Comparison of ENCODE assay signal across 1 cellular context in the genomic region with DNA sequence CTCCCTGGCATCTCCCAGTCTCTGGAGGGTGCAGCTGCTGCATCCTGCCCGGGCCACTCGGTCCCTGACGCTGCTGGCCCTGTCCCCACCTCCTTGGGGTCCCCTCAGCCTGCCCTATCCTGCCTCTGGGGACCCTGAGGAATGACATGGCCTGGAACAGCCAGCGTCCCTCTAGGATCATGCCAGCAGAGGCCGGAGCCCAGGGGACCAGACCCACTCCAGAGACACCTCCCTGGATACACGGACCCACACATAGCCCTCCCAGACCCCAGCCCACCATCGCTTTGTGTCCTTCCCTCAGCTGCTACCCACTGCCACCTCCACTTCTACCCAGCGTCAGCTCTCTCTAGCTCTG.
TF ChIP-seq lines count a peak whose summit lies in the region.

No MANE protein-coding gene starts in this region.

TF ChIP-seq in IMR-90, 13 proteins besides CTCF, POLR2A, EP300 and RAD21 (continued from another document):
- TF ChIP-seq, protein P1, sequence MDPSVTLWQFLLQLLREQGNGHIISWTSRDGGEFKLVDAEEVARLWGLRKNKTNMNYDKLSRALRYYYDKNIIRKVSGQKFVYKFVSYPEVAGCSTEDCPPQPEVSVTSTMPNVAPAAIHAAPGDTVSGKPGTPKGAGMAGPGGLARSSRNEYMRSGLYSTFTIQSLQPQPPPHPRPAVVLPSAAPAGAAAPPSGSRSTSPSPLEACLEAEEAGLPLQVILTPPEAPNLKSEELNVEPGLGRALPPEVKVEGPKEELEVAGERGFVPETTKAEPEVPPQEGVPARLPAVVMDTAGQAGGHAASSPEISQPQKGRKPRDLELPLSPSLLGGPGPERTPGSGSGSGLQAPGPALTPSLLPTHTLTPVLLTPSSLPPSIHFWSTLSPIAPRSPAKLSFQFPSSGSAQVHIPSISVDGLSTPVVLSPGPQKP (IDR thresholded peaks at IDR 0.05; ENCODE audit: borderline replicate concordance, low read depth, low read length) = no peak
- no peak for TF ChIP-seq MAFK (IDR thresholded peaks at IDR 0.05; ENCODE audit: low read depth, low read length)
